Comparison of ENCODE assay signal across 8 cellular contexts in the genomic region with DNA sequence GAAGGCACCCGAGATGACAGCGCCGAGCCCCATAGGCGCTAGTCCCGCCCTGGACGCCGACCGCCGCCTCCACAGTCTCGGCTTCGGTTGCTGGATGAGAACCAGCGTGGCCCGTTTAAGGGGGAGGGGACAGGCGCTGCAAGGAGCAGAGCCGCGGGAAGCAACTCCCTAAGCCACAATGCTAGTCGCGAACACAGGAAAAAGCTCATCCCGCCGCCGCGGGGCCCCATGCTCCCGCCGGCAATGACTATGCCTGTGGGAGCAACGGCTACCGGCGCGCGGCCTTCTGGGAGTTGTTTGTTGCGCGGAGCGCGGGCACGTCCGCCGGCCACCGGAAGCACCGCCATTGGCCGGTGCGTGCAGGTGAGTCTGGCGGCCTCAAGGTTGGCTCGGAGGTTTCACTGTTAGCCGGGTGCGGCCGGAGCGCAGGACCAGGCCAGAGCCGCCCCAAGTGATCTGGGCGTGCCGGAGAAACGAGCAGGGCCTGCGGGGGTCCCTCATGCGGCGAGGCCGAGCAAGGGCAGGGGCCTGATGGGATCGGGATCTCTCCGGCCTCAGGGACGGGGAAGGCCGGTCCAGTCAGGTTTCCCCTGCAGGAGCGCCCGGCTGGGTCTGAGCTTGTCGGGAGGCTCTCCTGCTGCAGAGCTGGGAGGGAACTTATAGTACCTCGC. TPM values are rescaled to one million over a fixed set of nuclear protein-coding genes. Genes with fewer than 3 reads are reported as not detected.
DNase-seq lines count a peak whose midpoint lies in the region; ATAC-seq and TF ChIP-seq lines count a peak whose summit lies in the region.

A gene (plus strand): TSS at position 331 of the 671 bp plus-strand sequence. CDS start 15,110 bp downstream, outside the sequence.

- H3K27me3 Mint-ChIP-seq in CD4-positive, alpha-beta T cell = no peaks in the 10 kb centered on the region
- no peaks in the 10 kb centered on the region for H3K27me3 Mint-ChIP-seq in naive thymus-derived CD4-positive, alpha-beta T cell

- peak within 1 kb of the TSS; percentile 97 for H3K4me3 Mint-ChIP-seq in CD4-positive, alpha-beta T cell
- H3K4me3 Mint-ChIP-seq in naive thymus-derived CD4-positive, alpha-beta T cell = peak within 1 kb of the TSS; percentile 89 to 95 (median 94)
- peak within 1 kb of the TSS; percentile 93 for H3K4me3 Mint-ChIP-seq in stimulated activated effector memory CD8-positive, alpha-beta T cell treated with anti-CD3 and anti-CD28 coated beads, Interleukin-12 subunit alpha, Interleukin-12 subunit beta, amount 100 ng/mL, for 72 hours

- H3K9me3 ChIP-seq in CD4-positive, alpha-beta T cell (ENCODE audit: control insufficient read depth, low read length) = peaks cover 30% of the 10 kb centered on the region
- peaks cover 29% of the 10 kb centered on the region for H3K9me3 ChIP-seq in OCI-LY3 (ENCODE audit: insufficient read depth, low read length)
- H3K9me3 ChIP-seq in naive thymus-derived CD4-positive, alpha-beta T cell (ENCODE audit: control insufficient read depth in 2 of 3, low read length in 3 of 3) = peaks cover 0 to 21% (median 0%) of the 10 kb centered on the region in 3 experiments

- intact Hi-C loops in CD4-positive, alpha-beta T cell (cut with DNase I, micrococcal nuclease) = loop anchor here (5.0 to 10.0 kb wide), 2 partner anchors 46 to 49 kb away; a partner anchor contains a TSS
- intact Hi-C loops in naive thymus-derived CD4-positive, alpha-beta T cell (cut with micrococcal nuclease) = loop anchor here (1.0 to 5.0 kb wide), 6 partner anchors 45 to 158 kb away; a partner anchor contains a TSS

- peaks cover 26% of the 10 kb centered on the region for H3K9me3 Mint-ChIP-seq in CD4-positive, alpha-beta T cell
- H3K9me3 Mint-ChIP-seq in naive thymus-derived CD4-positive, alpha-beta T cell = peaks cover 15 to 80% (median 42%) of the 10 kb centered on the region in 11 donors
- H3K9me3 Mint-ChIP-seq in stimulated activated effector memory CD8-positive, alpha-beta T cell treated with anti-CD3 and anti-CD28 coated beads, Interleukin-12 subunit alpha, Interleukin-12 subunit beta, amount 100 ng/mL, for 72 hours = peaks cover 16% of the 10 kb centered on the region

- peak within 1 kb of the TSS; percentile 92 for H3K4me3 ChIP-seq in OCI-LY3 (ENCODE audit: low read length)
- H3K4me3 ChIP-seq in naive thymus-derived CD4-positive, alpha-beta T cell (ENCODE audit: low read length) = peak within 1 kb of the TSS; percentile 86

- DNase-seq in CD4-positive, alpha-beta T cell = peak in 9 of 10 experiments; percentile 7 to 58 (median 38)
- peak; percentile 35 for DNase-seq in HS-5 (ENCODE audit: low read depth)
- DNase-seq in activated T-helper 1 cell treated with Interleukin-2 at 50 U/mL for 16 hours (ENCODE audit: low read depth) = peak; percentile 28
- peak; percentile 64 for DNase-seq in fibroblast of gingiva (ENCODE audit: low read depth)
- peak; percentile 25 to 74 (median 39) for DNase-seq in naive thymus-derived CD4-positive, alpha-beta T cell
- peak; percentile 45 to 83 for DNase-seq in stimulated activated effector memory CD8-positive, alpha-beta T cell treated with anti-CD3 and anti-CD28 coated beads, Interleukin-12 subunit alpha, Interleukin-12 subunit beta, amount 100 ng/mL, for 72 hours (ENCODE audit: low spot score in 2 of 2)

- H3K4me1 Mint-ChIP-seq in CD4-positive, alpha-beta T cell (ENCODE audit: low read depth) = peaks cover 46% of the 10 kb centered on the region
- H3K4me1 Mint-ChIP-seq in naive thymus-derived CD4-positive, alpha-beta T cell = peaks cover 19 to 36% (median 28%) of the 10 kb centered on the region in 7 donors
- H3K4me1 Mint-ChIP-seq in stimulated activated effector memory CD8-positive, alpha-beta T cell treated with anti-CD3 and anti-CD28 coated beads, Interleukin-12 subunit alpha, Interleukin-12 subunit beta, amount 100 ng/mL, for 72 hours = peaks cover 21% of the 10 kb centered on the region

- H3K79me2 ChIP-seq in OCI-LY3 (ENCODE audit: low read length) = peaks cover 39% of the 10 kb centered on the region

- no peaks in the 10 kb centered on the region for H3K27me3 ChIP-seq in CD4-positive, alpha-beta T cell (ENCODE audit: control insufficient read depth, insufficient read depth, low read length)
- H3K27me3 ChIP-seq in OCI-LY3 (ENCODE audit: low read depth, low read length) = no peaks in the 10 kb centered on the region
- no peaks in the 10 kb centered on the region for H3K27me3 ChIP-seq in naive thymus-derived CD4-positive, alpha-beta T cell (ENCODE audit: control insufficient read depth in 2 of 2, insufficient read depth in 2 of 2, low read length in 2 of 2)

- peak within 1 kb of the TSS; percentile 96 for H2AFZ ChIP-seq in OCI-LY3 (ENCODE audit: low read depth, low read length)

- peaks cover 68% of the 10 kb centered on the region for H3K36me3 Mint-ChIP-seq in CD4-positive, alpha-beta T cell (ENCODE audit: low read depth)
- peaks cover 39 to 53% (median 50%) of the 10 kb centered on the region in 5 donors for H3K36me3 Mint-ChIP-seq in naive thymus-derived CD4-positive, alpha-beta T cell
- peaks cover 55% of the 10 kb centered on the region for H3K36me3 Mint-ChIP-seq in stimulated activated effector memory CD8-positive, alpha-beta T cell treated with anti-CD3 and anti-CD28 coated beads, Interleukin-12 subunit alpha, Interleukin-12 subunit beta, amount 100 ng/mL, for 72 hours

- H3K4me1 ChIP-seq in OCI-LY3 (ENCODE audit: low read length) = peaks cover 13% of the 10 kb centered on the region
- peaks cover 10% of the 10 kb centered on the region in 2 donors for H3K4me1 ChIP-seq in naive thymus-derived CD4-positive, alpha-beta T cell (ENCODE audit: control insufficient read depth in 2 of 2, insufficient read depth in 2 of 2, low read length in 2 of 2)

- H3K9ac ChIP-seq in OCI-LY3 (ENCODE audit: low read length) = peak within 1 kb of the TSS; percentile 89

- peak within 1 kb of the TSS; percentile 80 for H3K27ac Mint-ChIP-seq in CD4-positive, alpha-beta T cell
- peak within 1 kb of the TSS in 8 of 9 donors; percentile 76 to 94 (median 84) for H3K27ac Mint-ChIP-seq in naive thymus-derived CD4-positive, alpha-beta T cell
- H3K27ac Mint-ChIP-seq in stimulated activated effector memory CD8-positive, alpha-beta T cell treated with anti-CD3 and anti-CD28 coated beads, Interleukin-12 subunit alpha, Interleukin-12 subunit beta, amount 100 ng/mL, for 72 hours = peak within 1 kb of the TSS; percentile 93

- peak within 1 kb of the TSS; percentile 93 for H3K4me2 ChIP-seq in OCI-LY3 (ENCODE audit: low read length)

- no peak for TF ChIP-seq CTCF in CD4-positive, alpha-beta T cell (IDR thresholded peaks at IDR 0.05)
- peak; percentile 11; the same call in 1 of the 2 replicates for TF ChIP-seq CTCF in OCI-LY3 (IDR thresholded peaks at IDR 0.05; ENCODE audit: low read depth, low read length)

- peak; percentile 79 for ATAC-seq in CD4-positive, alpha-beta T cell (ENCODE audit: poor library complexity)
- peak; percentile 91 for ATAC-seq in GM19395 (IDR thresholded peaks at IDR 0.05; ENCODE audit: unreplicated experiment)
- peak; percentile 79 for ATAC-seq in naive thymus-derived CD4-positive, alpha-beta T cell
- peak; percentile 94 for ATAC-seq in stimulated activated effector memory CD8-positive, alpha-beta T cell treated with anti-CD3 and anti-CD28 coated beads, Interleukin-12 subunit alpha, Interleukin-12 subunit beta, amount 100 ng/mL, for 72 hours

- no peaks in the 10 kb centered on the region for H4K20me1 ChIP-seq in OCI-LY3 (ENCODE audit: insufficient read depth, low read length)

- POLR2A ChIA-PET in CD4-positive, alpha-beta T cell (lab: Charles Lee) = interaction anchor here (0.8 to 2.7 kb wide), 8 partner anchors 11 to 226 kb away, joined by 3 to 11 read pairs (median 4); a partner anchor contains a TSS
- POLR2A ChIA-PET in naive thymus-derived CD4-positive, alpha-beta T cell (lab: Charles Lee) = interaction anchor here (0.6 to 2.4 kb wide), 7 partner anchors 20 to 409 kb away, joined by 3 to 15 read pairs (median 4); a partner anchor contains a TSS

- CTCF ChIA-PET in CD4-positive, alpha-beta T cell (lab: Charles Lee) = interaction anchor here (1.0 to 1.2 kb wide), 5 partner anchors 47 to 292 kb away, joined by 3 to 5 read pairs (median 3); a partner anchor contains a TSS
- CTCF ChIA-PET in naive thymus-derived CD4-positive, alpha-beta T cell (lab: Charles Lee) = interaction anchor here (1.5 kb wide), 1 partner anchor 46 kb away, joined by 6 read pairs; a partner anchor contains a TSS

- H3K36me3 ChIP-seq in OCI-LY3 (replicated peaks; ENCODE audit: low read depth, low read length) = peaks cover 45% of the 10 kb centered on the region
- peaks cover 3 to 47% (median 6%) of the 10 kb centered on the region in 3 experiments for H3K36me3 ChIP-seq in naive thymus-derived CD4-positive, alpha-beta T cell (ENCODE audit: control insufficient read depth in 2 of 3, insufficient read depth in 3 of 3, low read length in 3 of 3)

- peak within 1 kb of the TSS; percentile 47 for H3K27ac ChIP-seq in CD4-positive, alpha-beta T cell (ENCODE audit: low read depth, low read length)
- peak within 1 kb of the TSS; percentile 57 for H3K27ac ChIP-seq in OCI-LY3 (ENCODE audit: low read length)
- H3K27ac ChIP-seq in naive thymus-derived CD4-positive, alpha-beta T cell (ENCODE audit: low read depth, low read length) = peak within 1 kb of the TSS; percentile 73

RNA-seq across cellular contexts. Expression of the gene that starts here (rescaled TPM):
- total RNA-seq in CD4-positive, alpha-beta T cell = 1 to 10 TPM; 6.3 to 7.2 TPM
- total RNA-seq in naive thymus-derived CD4-positive, alpha-beta T cell = 10 to 100 TPM; 19.7 to 60.7 (median 42.1) TPM
- 10 to 100 TPM; 21.6 to 30.8 TPM for polyA plus RNA-seq in naive thymus-derived CD4-positive, alpha-beta T cell

Comparison
In these comparisons a context has a peak if more than half of its experiments do, and no peak if none do; other contexts are left out.
1. Peak in every context shown above with its lines: DNase-seq, ATAC-seq, H3K4me3 ChIP-seq and H3K27ac ChIP-seq.